Comparison of ENCODE assay signal across 1 cellular context in genomic region chr3:48399387-48400172, GRCh38.
TF ChIP-seq lines count a peak whose summit lies in the region.

No MANE protein-coding gene starts in this region.

TF ChIP-seq in SK-N-SH treated with all-trans-retinoic acid at 6 μM for 48 hours, 23 proteins besides CTCF, POLR2A, EP300 and RAD21 (continued from another document):
- TF ChIP-seq, protein P1, sequence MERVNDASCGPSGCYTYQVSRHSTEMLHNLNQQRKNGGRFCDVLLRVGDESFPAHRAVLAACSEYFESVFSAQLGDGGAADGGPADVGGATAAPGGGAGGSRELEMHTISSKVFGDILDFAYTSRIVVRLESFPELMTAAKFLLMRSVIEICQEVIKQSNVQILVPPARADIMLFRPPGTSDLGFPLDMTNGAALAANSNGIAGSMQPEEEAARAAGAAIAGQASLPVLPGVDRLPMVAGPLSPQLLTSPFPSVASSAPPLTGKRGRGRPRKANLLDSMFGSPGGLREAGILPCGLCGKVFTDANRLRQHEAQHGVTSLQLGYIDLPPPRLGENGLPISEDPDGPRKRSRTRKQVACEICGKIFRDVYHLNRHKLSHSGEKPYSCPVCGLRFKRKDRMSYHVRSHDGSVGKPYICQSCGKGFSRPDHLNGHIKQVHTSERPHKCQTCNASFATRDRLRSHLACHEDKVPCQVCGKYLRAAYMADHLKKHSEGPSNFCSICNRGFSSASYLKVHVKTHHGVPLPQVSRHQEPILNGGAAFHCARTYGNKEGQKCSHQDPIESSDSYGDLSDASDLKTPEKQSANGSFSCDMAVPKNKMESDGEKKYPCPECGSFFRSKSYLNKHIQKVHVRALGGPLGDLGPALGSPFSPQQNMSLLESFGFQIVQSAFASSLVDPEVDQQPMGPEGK (CRISPR knock-in tag; IDR thresholded peaks at IDR 0.05; ENCODE audit: borderline replicate concordance), result no peak
